1 cellular context compared by ENCODE assay signal in genomic region chr14:103529383-103530365, GRCh38.
A peak's percentile ranks its signal among the peaks of the same experiment; 100 is the strongest.
TF ChIP-seq lines count a peak whose summit lies in the region.

No MANE protein-coding gene starts in this region.

TF ChIP-seq in K562, 482 proteins besides CTCF, POLR2A, EP300 and RAD21 (continues in another document):
- TF ChIP-seq HBP1 (CRISPR knock-in tag; IDR thresholded peaks at IDR 0.05) (no peak), HOXB6 (CRISPR knock-in tag; IDR thresholded peaks at IDR 0.05; ENCODE audit: borderline replicate concordance) (no peak), ZNF707 (CRISPR knock-in tag; conservative IDR thresholded peaks at IDR 0.05) (no peak), KLF10 (CRISPR knock-in tag; IDR thresholded peaks at IDR 0.05) (no peak), CHD7 (IDR thresholded peaks at IDR 0.05; ENCODE audit: low read depth, low read length) (no peak), PCBP2 (IDR thresholded peaks at IDR 0.05; ENCODE audit: low read depth, low read length, poor library complexity, severe bottlenecking) (no peak), E4F1 (CRISPR knock-in tag; IDR thresholded peaks at IDR 0.05; ENCODE audit: borderline replicate concordance) (no peak), CGGBP1 (CRISPR knock-in tag; IDR thresholded peaks at IDR 0.05) (no peak), CREBBP (IDR thresholded peaks at IDR 0.05; ENCODE audit: low read depth, low read length) (no peak), ZNF175 (CRISPR knock-in tag; IDR thresholded peaks at IDR 0.05; ENCODE audit: low read depth) (no peak), ZSCAN29 (IDR thresholded peaks at IDR 0.05) (no peak), ELF1 (tag; IDR thresholded peaks at IDR 0.05) (peak; percentile 52; the same call in 1 of the 2 replicates), PBX2 (CRISPR knock-in tag; IDR thresholded peaks at IDR 0.05; ENCODE audit: low read depth) (no peak), PBX2 (tag; conservative IDR thresholded peaks at IDR 0.05; ENCODE audit: low read depth) (no peak), SREBF1 (IDR thresholded peaks at IDR 0.05; ENCODE audit: borderline replicate concordance, low read depth, low read length) (no peak), LARP7 (IDR thresholded peaks at IDR 0.05) (no peak), ZNF507 (tag; conservative IDR thresholded peaks at IDR 0.05) (no peak), HDAC8 (tag; IDR thresholded peaks at IDR 0.05) (no peak), DNMT1 (IDR thresholded peaks at IDR 0.05) (no peak), RBFOX2 (IDR thresholded peaks at IDR 0.05; ENCODE audit: low read depth, low read length) (peak; percentile 31; the same call in 1 of the 2 replicates), FOXM1 (IDR thresholded peaks at IDR 0.05; ENCODE audit: low read depth) (no peak), FOXM1 (CRISPR knock-in tag; IDR thresholded peaks at IDR 0.05; ENCODE audit: low read depth) (no peak), SP1 (CRISPR knock-in tag; IDR thresholded peaks at IDR 0.05) (no peak), ZNF699 (CRISPR knock-in tag; IDR thresholded peaks at IDR 0.05; ENCODE audit: insufficient replicate concordance) (no peak), ZNF668 (CRISPR knock-in tag; IDR thresholded peaks at IDR 0.05) (no peak), RUNX1 (IDR thresholded peaks at IDR 0.05; ENCODE audit: low read depth) (no peak), EGR1 (conservative IDR thresholded peaks at IDR 0.05) (no peak), HMBOX1 (IDR thresholded peaks at IDR 0.05) (no peak), ARID4B (CRISPR knock-in tag; IDR thresholded peaks at IDR 0.05) (peak; percentile 12; the same call in 1 of the 2 replicates), ZFP91 (CRISPR knock-in tag; IDR thresholded peaks at IDR 0.05) (no peak), SIRT6 (IDR thresholded peaks at IDR 0.05; ENCODE audit: low read depth, low read length) (no peak), ZNF12 (CRISPR knock-in tag; IDR thresholded peaks at IDR 0.05) (no peak), ZNF589 (CRISPR knock-in tag; IDR thresholded peaks at IDR 0.05; ENCODE audit: low read depth) (no peak)
